ENCODE assay signal across 23 cellular contexts in the genomic region with DNA sequence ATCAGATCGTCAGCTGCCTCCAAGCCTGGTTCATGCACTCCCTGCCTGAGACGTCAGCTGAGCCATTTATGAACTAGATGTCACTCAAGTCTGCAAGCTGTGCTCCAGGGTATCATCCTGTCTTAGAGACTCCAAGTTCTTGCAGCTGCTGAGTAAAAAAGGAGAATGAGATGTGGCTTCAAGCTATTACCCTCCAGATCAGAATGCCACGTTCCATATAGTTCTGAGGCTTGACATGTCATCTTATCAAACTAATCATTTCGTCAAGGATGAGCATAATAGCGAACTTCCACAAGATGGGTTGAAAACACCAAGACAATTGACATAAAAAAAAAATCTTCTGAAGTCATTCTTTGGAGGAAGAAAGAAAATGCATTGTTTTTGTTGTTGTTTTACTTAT.
"Had no signal": no experiment of that assay in that cellular context is flagged by ENCODE, and none has a peak within 500 bp of the region (broad histone marks: within the 10 kb centered on the region; RNA-seq: fewer than 3 reads in every experiment).

No MANE protein-coding gene starts in this region.

- H3K27me3 Mint-ChIP-seq: activated naive CD8-positive, alpha-beta T cell treated with anti-CD3 and anti-CD28 coated beads, Interleukin-2, amount 10 ng/mL, durations not matched to agents 7 days and 5 days; stimulated activated naive B cell treated with anti-CD40 and anti-IgM and Interleukin-4, amounts not matched to agents 10 μg/mL and 1 μg/mL and 100 μg/mL, for 72 hours had no signal

- H3K4me3 Mint-ChIP-seq: activated naive CD4-positive, alpha-beta T cell treated with anti-CD3 and anti-CD28 coated beads for 36 hours; activated naive CD8-positive, alpha-beta T cell treated with anti-CD3 and anti-CD28 coated beads, Interleukin-2, amount 10 ng/mL, durations not matched to agents 7 days and 5 days; mesothelial cell of epicardium; naive thymus-derived CD4-positive, alpha-beta T cell; neural crest cell; stimulated activated naive B cell treated with anti-CD40 and anti-IgM and Interleukin-4, amounts not matched to agents 10 μg/mL and 1 μg/mL and 100 μg/mL, for 72 hours had no signal

- DNase-seq: activated CD4-positive, alpha-beta T cell treated with anti-CD3 and anti-CD28 coated beads for 48 hours; activated CD4-positive, alpha-beta T cell treated with anti-CD3 and anti-CD28 coated beads, Interleukin-2, amount 50 U/mL, for 48 hours; activated CD8-positive, alpha-beta memory T cell treated with anti-CD3 and anti-CD28 coated beads for 24 hours; activated effector memory CD4-positive, alpha-beta T cell treated with anti-CD3 and anti-CD28 coated beads, Interleukin-2, amount 50 U/mL, for 16 hours; activated naive CD4-positive, alpha-beta T cell treated with anti-CD3 and anti-CD28 coated beads for 36 hours; activated naive CD8-positive, alpha-beta T cell treated with anti-CD3 and anti-CD28 coated beads, Interleukin-2, amount 10 ng/mL, durations not matched to agents 7 days and 5 days; amniotic stem cell; central memory CD4-positive, alpha-beta T cell; foreskin melanocyte; heart right ventricle; naive thymus-derived CD4-positive, alpha-beta T cell; nucleus accumbens; pancreas; retina; small intestine; stimulated activated naive B cell treated with anti-CD40 and anti-IgM and Interleukin-4, amounts not matched to agents 10 μg/mL and 1 μg/mL and 100 μg/mL, for 72 hours; stomach; thyroid gland; upper lobe of left lung; WERI-Rb-1 had no signal

- H3K9me3 Mint-ChIP-seq: activated naive CD8-positive, alpha-beta T cell treated with anti-CD3 and anti-CD28 coated beads, Interleukin-2, amount 10 ng/mL, durations not matched to agents 7 days and 5 days; mesothelial cell of epicardium; neural crest cell; stimulated activated naive B cell treated with anti-CD40 and anti-IgM and Interleukin-4, amounts not matched to agents 10 μg/mL and 1 μg/mL and 100 μg/mL, for 72 hours had no signal

- H3K4me1 Mint-ChIP-seq: activated naive CD8-positive, alpha-beta T cell treated with anti-CD3 and anti-CD28 coated beads, Interleukin-2, amount 10 ng/mL, durations not matched to agents 7 days and 5 days; naive thymus-derived CD4-positive, alpha-beta T cell; stimulated activated naive B cell treated with anti-CD40 and anti-IgM and Interleukin-4, amounts not matched to agents 10 μg/mL and 1 μg/mL and 100 μg/mL, for 72 hours had no signal

- H3K36me3 Mint-ChIP-seq: activated naive CD8-positive, alpha-beta T cell treated with anti-CD3 and anti-CD28 coated beads, Interleukin-2, amount 10 ng/mL, durations not matched to agents 7 days and 5 days; mesothelial cell of epicardium; naive thymus-derived CD4-positive, alpha-beta T cell; stimulated activated naive B cell treated with anti-CD40 and anti-IgM and Interleukin-4, amounts not matched to agents 10 μg/mL and 1 μg/mL and 100 μg/mL, for 72 hours had no signal

- ATAC-seq: activated CD4-positive, CD25-positive, alpha-beta regulatory T cell treated with anti-CD3 and anti-CD28 coated beads, Interleukin-2, amount 50 U/mL, for 24 hours; heart right ventricle; naive thymus-derived CD4-positive, alpha-beta T cell; pancreas; stimulated activated naive B cell treated with anti-CD40 and anti-IgM and Interleukin-4, amounts not matched to agents 10 μg/mL and 1 μg/mL and 100 μg/mL, for 72 hours had no signal

- H3K27ac Mint-ChIP-seq: activated naive CD4-positive, alpha-beta T cell treated with anti-CD3 and anti-CD28 coated beads for 36 hours; activated naive CD8-positive, alpha-beta T cell treated with anti-CD3 and anti-CD28 coated beads, Interleukin-2, amount 10 ng/mL, durations not matched to agents 7 days and 5 days; mesothelial cell of epicardium; naive thymus-derived CD4-positive, alpha-beta T cell; stimulated activated naive B cell treated with anti-CD40 and anti-IgM and Interleukin-4, amounts not matched to agents 10 μg/mL and 1 μg/mL and 100 μg/mL, for 72 hours had no signal
